12 cellular contexts compared by ENCODE assay signal in the genomic region with DNA sequence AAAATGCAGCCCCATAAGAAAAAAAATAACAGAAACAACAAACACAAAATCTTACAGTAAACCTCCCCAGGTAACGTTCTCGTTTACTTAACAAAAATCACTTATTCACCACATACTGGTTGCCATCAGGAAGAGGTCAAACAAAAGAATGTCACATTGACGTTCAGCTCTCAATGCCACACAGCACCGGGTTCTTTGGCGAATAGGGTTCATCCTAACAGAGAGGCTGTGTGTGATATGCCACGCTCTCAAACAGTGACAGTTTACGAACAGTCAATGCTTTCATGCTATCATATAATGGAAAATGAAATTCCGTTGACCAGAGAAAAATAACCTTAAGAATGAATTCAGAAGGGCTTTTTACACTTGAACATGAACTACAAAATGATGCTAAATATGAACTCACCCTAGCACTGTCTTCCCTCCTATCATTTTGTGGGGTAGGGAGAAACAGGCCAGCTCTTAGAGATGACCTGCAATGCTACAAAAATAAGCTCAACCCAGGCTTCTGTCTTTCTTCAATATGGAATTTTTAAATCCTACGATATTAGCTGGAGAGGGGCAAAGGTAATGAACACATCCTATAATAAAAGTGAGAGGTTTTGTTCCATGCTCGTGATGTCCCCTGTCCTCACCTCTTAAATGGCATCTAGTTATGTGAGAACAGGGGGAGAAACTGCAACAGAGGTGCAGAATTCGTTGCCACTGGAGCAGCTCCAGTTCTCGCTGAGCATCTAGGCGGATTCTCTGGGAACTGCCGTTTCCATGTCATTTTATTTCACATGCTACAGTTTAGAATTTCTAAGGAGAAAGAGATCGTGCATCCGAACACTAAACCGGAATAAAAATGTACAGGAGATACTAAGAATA. TPM values are rescaled to one million over a fixed set of nuclear protein-coding genes. Genes with fewer than 3 reads are reported as not detected.
DNase-seq lines count a peak whose midpoint lies in the region; ATAC-seq and TF ChIP-seq lines count a peak whose summit lies in the region.
"Had no signal": no experiment of that assay in that cellular context is flagged by ENCODE, and none has a peak within 500 bp of the region (broad histone marks: within the 10 kb centered on the region; RNA-seq: fewer than 3 reads in every experiment).

No MANE protein-coding gene starts in this region.

- no peak for DNase-seq in activated naive CD4-positive, alpha-beta T cell treated with Interleukin-2 at 50 U/mL for 16 hours
- DNase-seq in SK-MEL-5 (ENCODE audit: low read depth, low spot score) (peak; percentile 4), esophagus muscularis mucosa (ENCODE audit: extremely low spot score) (peak; percentile 45)
- DNase-seq in stimulated activated effector memory CD8-positive, alpha-beta T cell treated with anti-CD3 and anti-CD28 coated beads, Interleukin-12 subunit alpha, Interleukin-12 subunit beta, amount 100 ng/mL, for 72 hours (ENCODE audit: low spot score in 2 of 2): no peak
- DNase-seq in stimulated activated CD4-positive, alpha-beta T cell treated with anti-CD3 and anti-CD28 coated beads, Interleukin-15, amount 100 ng/mL, for 24 hours: no peak
- no peak for DNase-seq in activated effector memory CD4-positive, alpha-beta T cell treated with Interleukin-2 at 50 U/mL for 16 hours
- DNase-seq: mesendoderm, NCI-H2081 had no signal

- no peak overlapping the region for H3K27ac ChIP-seq in esophagus muscularis mucosa (replicated peaks in 1 of 4)
- H3K27ac ChIP-seq: BLaER1 treated with 17β-estradiol and CSF1 and Interleukin-3, amounts not matched to agents 10 nM and 100 nM; vagina had no signal

- in situ Hi-C loops in SK-MEL-5 (cut with HindIII; ENCODE audit: low pct_unique_long_range_greater_than_20kb, low sequenced_read_pairs): no loop called here

- H3K4me1 ChIP-seq in esophagus muscularis mucosa: peaks cover 9 to 26% (median 19%) of the 10 kb centered on the region in 4 donors

- H3K9me3 Mint-ChIP-seq in activated naive CD4-positive, alpha-beta T cell treated with anti-CD3 and anti-CD28 coated beads, Interleukin-2, amount 50 U/mL, for 24 hours: no peaks in the 10 kb centered on the region
- no peaks in the 10 kb centered on the region for H3K9me3 Mint-ChIP-seq in stimulated activated effector memory CD8-positive, alpha-beta T cell treated with anti-CD3 and anti-CD28 coated beads, Interleukin-12 subunit alpha, Interleukin-12 subunit beta, amount 100 ng/mL, for 72 hours

- H3K27me3 ChIP-seq in esophagus muscularis mucosa: peaks cover 0 to 93% (median 23%) of the 10 kb centered on the region in 4 donors
- H3K27me3 ChIP-seq: vagina had no signal

- no peaks in the 10 kb centered on the region for H3K9me3 ChIP-seq in esophagus muscularis mucosa
- H3K9me3 ChIP-seq: vagina had no signal

- intact Hi-C loops in esophagus muscularis mucosa (cut with DNase I): no loop called here

- no peak for TF ChIP-seq CTCF in esophagus muscularis mucosa (IDR thresholded peaks at IDR 0.05)

- peak overlapping the region in 1 of 4 donors; percentile 49 for H3K4me3 ChIP-seq in esophagus muscularis mucosa

- no peak for ATAC-seq in stimulated activated effector memory CD8-positive, alpha-beta T cell treated with anti-CD3 and anti-CD28 coated beads, Interleukin-12 subunit alpha, Interleukin-12 subunit beta, amount 100 ng/mL, for 72 hours
- no peak for ATAC-seq in HG03097 (IDR thresholded peaks at IDR 0.05; ENCODE audit: low FRiP score, unreplicated experiment)

- TF ChIP-seq EP300 in esophagus muscularis mucosa (IDR thresholded peaks at IDR 0.05): no peak

- WGBS in esophagus muscularis mucosa: 67% methylated on average over 17 of the region's 17 CpGs

- H3K4me3 Mint-ChIP-seq in activated naive CD4-positive, alpha-beta T cell treated with anti-CD3 and anti-CD28 coated beads, Interleukin-2, amount 50 U/mL, for 24 hours: peak overlapping the region; percentile 79
- peak overlapping the region; percentile 69 for H3K4me3 Mint-ChIP-seq in stimulated activated effector memory CD8-positive, alpha-beta T cell treated with anti-CD3 and anti-CD28 coated beads, Interleukin-12 subunit alpha, Interleukin-12 subunit beta, amount 100 ng/mL, for 72 hours

- H3K27me3 Mint-ChIP-seq in activated naive CD4-positive, alpha-beta T cell treated with anti-CD3 and anti-CD28 coated beads, Interleukin-2, amount 50 U/mL, for 24 hours: peaks cover 46% of the 10 kb centered on the region

- H3K36me3 Mint-ChIP-seq in activated naive CD4-positive, alpha-beta T cell treated with anti-CD3 and anti-CD28 coated beads, Interleukin-2, amount 50 U/mL, for 24 hours: no peaks in the 10 kb centered on the region
- H3K36me3 Mint-ChIP-seq in stimulated activated effector memory CD8-positive, alpha-beta T cell treated with anti-CD3 and anti-CD28 coated beads, Interleukin-12 subunit alpha, Interleukin-12 subunit beta, amount 100 ng/mL, for 72 hours: no peaks in the 10 kb centered on the region

- H3K4me1 Mint-ChIP-seq in activated naive CD4-positive, alpha-beta T cell treated with anti-CD3 and anti-CD28 coated beads, Interleukin-2, amount 50 U/mL, for 24 hours: peaks cover 35% of the 10 kb centered on the region
- peaks cover 28% of the 10 kb centered on the region for H3K4me1 Mint-ChIP-seq in stimulated activated effector memory CD8-positive, alpha-beta T cell treated with anti-CD3 and anti-CD28 coated beads, Interleukin-12 subunit alpha, Interleukin-12 subunit beta, amount 100 ng/mL, for 72 hours

- TF ChIP-seq POLR2A in esophagus muscularis mucosa (IDR thresholded peaks at IDR 0.05; ENCODE audit: low read depth): no peak

- no peak overlapping the region for H3K27ac Mint-ChIP-seq in activated naive CD4-positive, alpha-beta T cell treated with anti-CD3 and anti-CD28 coated beads, Interleukin-2, amount 50 U/mL, for 24 hours
- no peak overlapping the region for H3K27ac Mint-ChIP-seq in stimulated activated effector memory CD8-positive, alpha-beta T cell treated with anti-CD3 and anti-CD28 coated beads, Interleukin-12 subunit alpha, Interleukin-12 subunit beta, amount 100 ng/mL, for 72 hours

- H3K36me3 ChIP-seq in esophagus muscularis mucosa: no peaks in the 10 kb centered on the region
- H3K36me3 ChIP-seq: BLaER1 treated with 17β-estradiol and CSF1 and Interleukin-3, amounts not matched to agents 10 nM and 100 nM; vagina had no signal

RNA-seq across cellular contexts. Expression of gene TMEM163, which starts 1.8 kb away (rescaled TPM):
- total RNA-seq in SK-MEL-5 (2014; rRNA removed; shearing (Covaris generic)): 0.05 TPM in 1 of 2 replicates, not detected in the other
- polyA plus RNA-seq in SK-MEL-5 (2015; cell fraction: cytosol; rRNA removed): 0.12 TPM in 1 of 2 replicates, not detected in the other
- 0.22 TPM in 1 of 2 replicates, not detected in the other for polyA plus RNA-seq in SK-MEL-5 (2015; cell fraction: nucleus; rRNA removed)
- 1 to 10 TPM in 3 of 4 donors, under 1 TPM in 1; 0.42 to 1.3 (median 1.1) TPM for total RNA-seq in esophagus muscularis mucosa
- total RNA-seq: vagina had no signal

Comparison
In these comparisons a context has a peak if more than half of its experiments do, and no peak if none do; other contexts are left out.
1. DNase-seq: peak in SK-MEL-5 (single experiment) and esophagus muscularis mucosa (single experiment); none in activated naive CD4-positive, alpha-beta T cell treated with Interleukin-2 at 50 U/mL for 16 hours (single experiment), stimulated activated effector memory CD8-positive, alpha-beta T cell treated with anti-CD3 and anti-CD28 coated beads, Interleukin-12 subunit alpha, Interleukin-12 subunit beta, amount 100 ng/mL, for 72 hours (0 of 2), stimulated activated CD4-positive, alpha-beta T cell treated with anti-CD3 and anti-CD28 coated beads, Interleukin-15, amount 100 ng/mL, for 24 hours (single experiment) and activated effector memory CD4-positive, alpha-beta T cell treated with Interleukin-2 at 50 U/mL for 16 hours (single experiment).